8 cellular contexts compared by ENCODE assay signal in the genomic region with DNA sequence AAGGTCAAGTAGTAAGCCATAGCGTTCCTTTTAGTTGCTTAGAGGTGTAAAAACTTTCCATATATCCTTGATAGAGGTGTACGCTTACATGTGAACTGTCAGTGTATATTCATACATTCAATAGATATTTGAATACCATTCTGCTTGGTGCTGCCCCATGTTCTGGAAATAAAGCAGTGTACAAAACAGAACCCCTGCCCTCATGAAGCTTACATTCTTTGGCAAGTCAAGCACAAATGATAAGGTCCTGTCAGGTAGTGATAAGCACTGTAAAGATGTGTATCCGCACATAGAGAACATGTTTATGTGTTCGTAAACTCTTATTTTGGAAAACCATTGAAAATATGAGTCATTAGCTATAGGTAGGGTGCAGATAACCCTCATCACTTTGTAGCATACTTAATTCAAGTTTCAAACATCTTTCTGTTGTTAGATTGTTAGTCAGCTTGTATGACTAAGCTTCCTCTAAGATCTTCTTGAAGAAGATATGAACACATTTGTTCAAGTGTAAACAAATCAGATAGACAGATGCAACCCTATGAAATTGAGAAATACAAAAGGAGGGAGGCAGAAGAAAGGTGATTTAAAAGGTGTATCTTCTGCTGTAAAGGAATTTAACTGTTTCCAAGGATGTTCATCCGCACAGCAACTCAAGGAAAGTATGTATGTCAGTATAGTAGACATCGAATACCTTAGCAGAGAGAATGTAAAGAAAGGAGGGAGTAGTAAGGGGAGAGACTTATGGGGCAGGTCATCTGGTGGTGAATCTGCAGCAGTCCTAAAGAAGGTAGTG. TPM values are rescaled to one million over a fixed set of nuclear protein-coding genes. Genes with fewer than 3 reads are reported as not detected.
A peak's percentile ranks its signal among the peaks of the same experiment; 100 is the strongest.
DNase-seq lines count a peak whose midpoint lies in the region; ATAC-seq and TF ChIP-seq lines count a peak whose summit lies in the region.

No MANE protein-coding gene starts in this region.

- peaks cover 29% of the 10 kb centered on the region for H3K36me3 Mint-ChIP-seq in brain

- H3K4me1 Mint-ChIP-seq in brain, result peaks cover 58% of the 10 kb centered on the region

- no peak for ATAC-seq in HG03342 (IDR thresholded peaks at IDR 0.05; ENCODE audit: unreplicated experiment)

- H3K27me3 Mint-ChIP-seq in brain, result peaks cover 6% of the 10 kb centered on the region

- H3K27ac Mint-ChIP-seq in brain, result peak overlapping the region; percentile 63 to 96 (median 88)

- no peaks in the 10 kb centered on the region for H3K9me3 ChIP-seq in HUES64 (ENCODE audit: insufficient read depth, low read depth, low read length)
- H3K9me3 ChIP-seq in muscle layer of colon (ENCODE audit: low read length), result no peaks in the 10 kb centered on the region

- H3K9me3 Mint-ChIP-seq in brain, result peaks cover 0 to 3% (median 0%) of the 10 kb centered on the region in 5 experiments

- H3K27me3 ChIP-seq in HUES64 (ENCODE audit: insufficient read depth, low read length) (no peaks in the 10 kb centered on the region), muscle layer of colon (ENCODE audit: control insufficient read depth in 1 of 2, insufficient read depth in 2 of 2, low read length in 2 of 2) (no peaks in the 10 kb centered on the region)

- peak overlapping the region; percentile 90 to 99 (median 95) for H3K4me3 Mint-ChIP-seq in brain

- H3K4me1 ChIP-seq in HUES64 (ENCODE audit: insufficient read depth, low read length) (peaks cover 18% of the 10 kb centered on the region), muscle layer of colon (ENCODE audit: insufficient read depth, low read length) (peaks cover 27% of the 10 kb centered on the region)

- no peak for DNase-seq in AG09309 (ENCODE audit: low read depth)
- DNase-seq in NCI-H146 treated with DMSO at 0.1 percent for 48 hours (lab: John Stamatoyannopoulos, UW; ENCODE audit: unreplicated experiment), result no peak
- no peak for DNase-seq in NCI-H2171 treated with DMSO at 0.1 percent for 48 hours (lab: John Stamatoyannopoulos, UW)
- DNase-seq in hepatic stellate cell (ENCODE audit: low spot score), result no peak

- WGBS in HUES64, result 95% methylated on average over 4 of the region's 6 CpGs

- H3K4me3 ChIP-seq in AG09309 (ENCODE audit: control insufficient read depth, low read depth, low read length), result peak overlapping the region; percentile 98
- H3K4me3 ChIP-seq in HUES64 (ENCODE audit: low read length), result peak overlapping the region; percentile 99
- H3K4me3 ChIP-seq in muscle layer of colon (ENCODE audit: low read depth in 1 of 2, low read length in 2 of 2), result peak overlapping the region; percentile 91 to 99

- H3K27ac ChIP-seq in HUES64 (ENCODE audit: low read depth, low read length) (no peak overlapping the region; the same call in 1 of the 2 replicates), muscle layer of colon (ENCODE audit: low read depth, low read length) (no peak overlapping the region)

- TF ChIP-seq CTCF in AG09309 (IDR thresholded peaks at IDR 0.05; ENCODE audit: control insufficient read depth, insufficient read depth, low read depth, low read length, missing control alignments) (no peak), brain (conservative IDR thresholded peaks at IDR 0.05) (no peak)

- H3K36me3 ChIP-seq in HUES64 (ENCODE audit: insufficient read depth, low read length), result peaks cover 15% of the 10 kb centered on the region; the same call in 1 of the 2 replicates
- H3K36me3 ChIP-seq in muscle layer of colon (ENCODE audit: insufficient read depth, low read length), result no peaks in the 10 kb centered on the region

- H3K9ac ChIP-seq in HUES64 (ENCODE audit: low read depth, low read length) (peak overlapping the region; percentile 97), muscle layer of colon (ENCODE audit: low read length) (peak overlapping the region; percentile 77)

RNA-seq across cellular contexts. Expression of a gene that starts 1.6 kb away (rescaled TPM):
- 29.3 TPM for polyA plus RNA-seq in HUES64 (2013, experiment 1 of 2)
- polyA plus RNA-seq in HUES64 (2013, experiment 2 of 2), result 28.4 TPM
- 24.0 TPM for polyA plus RNA-seq in brain (ENCODE audit: insufficient read depth, low read depth, low replicate concordance)

RNA-seq across cellular contexts. Expression of a gene that starts 2.0 kb away (rescaled TPM):
- polyA plus RNA-seq in HUES64 (2013, experiment 1 of 2), result 20.9 TPM
- polyA plus RNA-seq in HUES64 (2013, experiment 2 of 2), result 16.4 TPM
- 9.0 TPM for polyA plus RNA-seq in brain (ENCODE audit: insufficient read depth, low read depth, low replicate concordance)
